In genomic region chr19:6718741-6719539, GRCh38 we compare ENCODE assay signal across 10 cellular contexts. TPM values are rescaled to one million over a fixed set of nuclear protein-coding genes. Genes with fewer than 3 reads are reported as not detected.
A peak's percentile ranks its signal among the peaks of the same experiment; 100 is the strongest.
DNase-seq lines count a peak whose midpoint lies in the region; ATAC-seq, FAIRE-seq and TF ChIP-seq lines count a peak whose summit lies in the region.
"Had no signal": no experiment of that assay in that cellular context is flagged by ENCODE, and none has a peak within 500 bp of the region (broad histone marks: within the 10 kb centered on the region; RNA-seq: fewer than 3 reads in every experiment).

No MANE protein-coding gene starts in this region.

- H3K4me3 ChIP-seq in CD8-positive, alpha-beta memory T cell (ENCODE audit: low read length) = no peak overlapping the region
- H3K4me3 ChIP-seq: HAP-1 had no signal

- POLR2A ChIA-PET in CD8-positive, alpha-beta memory T cell (lab: Charles Lee) = no interaction called here

- CTCF ChIA-PET in CD8-positive, alpha-beta memory T cell (lab: Charles Lee) = no interaction called here

- no peak overlapping the region for H3K27ac ChIP-seq in CD8-positive, alpha-beta memory T cell (ENCODE audit: low read depth, low read length)

- no peaks in the 10 kb centered on the region for H3K9me3 Mint-ChIP-seq in CD8-positive, alpha-beta memory T cell
- H3K9me3 Mint-ChIP-seq in type B pancreatic cell = peaks cover 4% of the 10 kb centered on the region

- ATAC-seq in GM21529 (IDR thresholded peaks at IDR 0.05; ENCODE audit: unreplicated experiment) = no peak

- H3K4me1 Mint-ChIP-seq in CD8-positive, alpha-beta memory T cell = peaks cover 12 to 15% (median 13%) of the 10 kb centered on the region in 3 donors
- H3K4me1 Mint-ChIP-seq in type B pancreatic cell (ENCODE audit: unreplicated experiment) = no peaks in the 10 kb centered on the region

- DNase-seq in CD8-positive, alpha-beta memory T cell = peak in 3 of 5 donors; percentile 12 to 25 (median 18)
- DNase-seq in LHCN-M2 (ENCODE audit: low read depth) (peak; percentile 25), T47D (ENCODE audit: low read depth in 1 of 2, low spot score in 1 of 2) (peak; percentile 50 to 97), midbrain (lab: John Stamatoyannopoulos, UW) (peak; percentile 34), NCI-H2029 treated with DMSO at 0.1 percent for 48 hours (lab: John Stamatoyannopoulos, UW) (no peak), type B pancreatic cell (ENCODE audit: extremely low spot score, unreplicated experiment) (no peak), HTR-8/SVneo (ENCODE audit: insufficient read length, low spot score) (no peak)

- H3K27me3 Mint-ChIP-seq in CD8-positive, alpha-beta memory T cell = no peaks in the 10 kb centered on the region
- H3K27me3 Mint-ChIP-seq in type B pancreatic cell = peaks cover 7% of the 10 kb centered on the region

- H3K4me1 ChIP-seq in CD8-positive, alpha-beta memory T cell (ENCODE audit: insufficient read depth, low read length) = peaks cover 3% of the 10 kb centered on the region

- no peaks in the 10 kb centered on the region for H3K9me3 ChIP-seq in CD8-positive, alpha-beta memory T cell (ENCODE audit: low read length)
- H3K9me3 ChIP-seq: HAP-1 had no signal

- in situ Hi-C loops in T47D (cut with HindIII; ENCODE audit: low pct_unique_long_range_greater_than_20kb, low sequenced_read_pairs) = no loop called here

- no peaks in the 10 kb centered on the region for H3K36me3 ChIP-seq in CD8-positive, alpha-beta memory T cell (ENCODE audit: insufficient read depth, low read length)
- H3K36me3 ChIP-seq: HAP-1 had no signal

- no peak for FAIRE-seq in HTR-8/SVneo (lab: Jason Lieb, UNC)

- TF ChIP-seq CTCF in type B pancreatic cell (conservative IDR thresholded peaks at IDR 0.05) = no peak

- H3K27me3 ChIP-seq in CD8-positive, alpha-beta memory T cell (ENCODE audit: insufficient read depth, low read length, poor library complexity, severe bottlenecking) = no peaks in the 10 kb centered on the region

- H3K27ac Mint-ChIP-seq in CD8-positive, alpha-beta memory T cell = no peak overlapping the region
- H3K27ac Mint-ChIP-seq in type B pancreatic cell = no peak overlapping the region

- H3K36me3 Mint-ChIP-seq in CD8-positive, alpha-beta memory T cell = no peaks in the 10 kb centered on the region
- H3K36me3 Mint-ChIP-seq in type B pancreatic cell = no peaks in the 10 kb centered on the region

- H3K4me3 Mint-ChIP-seq in CD8-positive, alpha-beta memory T cell = no peak overlapping the region
- no peak overlapping the region for H3K4me3 Mint-ChIP-seq in type B pancreatic cell

RNA-seq across cellular contexts. Expression of gene C3, which starts 1.5 kb away (rescaled TPM):
- total RNA-seq in CD8-positive, alpha-beta memory T cell = 1 to 10 TPM; 1.6 to 1.7 TPM
- not detected for polyA plus RNA-seq in CD8-positive, alpha-beta memory T cell
- 0.71 and 1.1 TPM in 2 replicates for total RNA-seq in LHCN-M2 (2014; rRNA removed)
- polyA plus RNA-seq in LHCN-M2 (2012) = 7.1 TPM
- 8.2 and 14.2 TPM in 2 replicates for total RNA-seq in type B pancreatic cell (ENCODE audit: low replicate concordance)

RNA-seq across cellular contexts. Expression of gene GPR108, which starts 18.4 kb away (rescaled TPM):
- 10 to 100 TPM; 72.0 to 74.0 TPM for total RNA-seq in CD8-positive, alpha-beta memory T cell
- 108 TPM for polyA plus RNA-seq in CD8-positive, alpha-beta memory T cell
- total RNA-seq in LHCN-M2 (2014; rRNA removed) = 47.6 and 55.9 TPM in 2 replicates
- 43.4 TPM for polyA plus RNA-seq in LHCN-M2 (2012)
- 55.4 and 56.1 TPM in 2 replicates for total RNA-seq in type B pancreatic cell (ENCODE audit: low replicate concordance)

RNA-seq across cellular contexts. Expression of gene TRIP10, which starts 20.5 kb away (rescaled TPM):
- total RNA-seq in CD8-positive, alpha-beta memory T cell = 10 to 100 TPM; 44.6 to 47.8 TPM
- polyA plus RNA-seq in CD8-positive, alpha-beta memory T cell = 2.0 TPM
- total RNA-seq in LHCN-M2 (2014; rRNA removed) (45.6 and 49.1 TPM in 2 replicates), type B pancreatic cell (ENCODE audit: low replicate concordance) (35.1 and 42.3 TPM in 2 replicates)
- polyA plus RNA-seq in LHCN-M2 (2012) = 45.8 TPM

RNA-seq across cellular contexts. Expression of gene SH2D3A, which starts 48.3 kb away (rescaled TPM):
- 10 to 100 TPM; 21.3 TPM for total RNA-seq in CD8-positive, alpha-beta memory T cell
- polyA plus RNA-seq in CD8-positive, alpha-beta memory T cell = 40.6 TPM
- not detected in 2 replicates for total RNA-seq in LHCN-M2 (2014; rRNA removed)
- polyA plus RNA-seq in LHCN-M2 (2012) = 0.40 TPM
- total RNA-seq in type B pancreatic cell (ENCODE audit: low replicate concordance) = 17.4 and 47.5 TPM in 2 replicates

RNA-seq across cellular contexts. Expression of gene TNFSF14, which starts 49.0 kb away (rescaled TPM):
- 100 to 1,000 TPM; 111 to 116 TPM for total RNA-seq in CD8-positive, alpha-beta memory T cell
- 30.7 TPM for polyA plus RNA-seq in CD8-positive, alpha-beta memory T cell
- total RNA-seq in LHCN-M2 (2014; rRNA removed) (not detected in 2 replicates), type B pancreatic cell (ENCODE audit: low replicate concordance) (not detected in 2 replicates)
- not detected for polyA plus RNA-seq in LHCN-M2 (2012)
- total RNA-seq: kidney epithelial cell had no signal

Comparison
In these comparisons a context has a peak if more than half of its experiments do, and no peak if none do; other contexts are left out.
1. DNase-seq: peak in CD8-positive, alpha-beta memory T cell (3 of 5), LHCN-M2 (single experiment), T47D (2 of 2) and midbrain (single experiment); none in NCI-H2029 treated with DMSO at 0.1 percent for 48 hours (single experiment), type B pancreatic cell (single experiment) and HTR-8/SVneo (single experiment).